Comparison of ENCODE assay signal across 24 cellular contexts in the genomic region with DNA sequence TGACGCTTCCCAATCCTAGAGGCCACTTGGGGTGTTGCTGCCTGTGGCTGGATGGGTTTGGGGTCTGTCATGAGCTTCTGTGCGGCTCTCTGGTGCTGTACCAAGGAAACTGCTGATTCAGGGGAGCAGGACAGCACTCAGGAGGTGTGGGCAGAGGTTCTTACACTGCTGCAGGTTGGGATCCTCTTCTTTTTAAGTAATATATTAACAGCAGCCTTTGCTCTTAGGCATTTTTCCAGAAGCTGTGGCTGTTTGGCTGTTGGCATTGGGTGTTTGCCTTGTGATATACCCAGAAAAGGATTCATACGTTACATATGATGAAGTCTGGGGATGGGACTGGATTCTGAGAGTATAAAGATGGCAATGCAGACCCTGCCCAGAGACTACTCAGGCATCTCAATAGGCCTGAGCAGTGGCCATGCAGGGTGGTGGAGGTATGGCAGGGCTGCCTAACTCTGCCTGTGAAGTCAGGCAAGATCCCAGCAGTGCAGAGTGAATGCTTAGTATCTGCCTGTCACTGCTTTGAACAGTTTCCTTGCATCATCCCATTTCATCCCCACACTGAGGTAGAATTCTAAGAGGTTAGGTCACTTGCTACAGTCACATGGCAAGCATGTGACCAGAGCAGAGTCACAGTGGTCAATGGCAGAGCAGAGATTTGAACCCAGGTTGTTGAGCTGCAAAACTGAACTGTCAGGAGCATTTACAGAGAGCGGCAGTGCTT. TPM values are rescaled to one million over a fixed set of nuclear protein-coding genes. Genes with fewer than 3 reads are reported as not detected.
DNase-seq lines count a peak whose midpoint lies in the region; ATAC-seq and TF ChIP-seq lines count a peak whose summit lies in the region.
"Had no signal": no experiment of that assay in that cellular context is flagged by ENCODE, and none has a peak within 500 bp of the region (broad histone marks: within the 10 kb centered on the region; RNA-seq: fewer than 3 reads in every experiment).

No MANE protein-coding gene starts in this region.

- no peak overlapping the region for H2AFZ ChIP-seq in neuronal stem cell (ENCODE audit: low read length)

- H3K79me1 ChIP-seq in neuronal stem cell (ENCODE audit: low read depth, low read length), result peaks cover 2% of the 10 kb centered on the region

- no CpG with 5 or more reads among the region's 4 CpGs for WGBS in neuronal stem cell (ENCODE audit: extremely low coverage in 2 of 2, insufficient read length in 2 of 2, insufficient replicate concordance in 1 of 2), 2 donors

- H3K27me3 ChIP-seq in foreskin keratinocyte (no peaks in the 10 kb centered on the region), neuronal stem cell (ENCODE audit: control insufficient read depth in 3 of 3, insufficient read depth in 3 of 3, low read depth in 1 of 3, low read length in 3 of 3) (peaks cover 0 to 73% (median 12%) of the 10 kb centered on the region in 3 experiments), vagina (no peaks in the 10 kb centered on the region), Caco-2 (replicated peaks; ENCODE audit: control insufficient read depth, insufficient read depth, low read length) (no peaks in the 10 kb centered on the region)
- H3K27me3 ChIP-seq: cardiac muscle cell, SJCRH30, spleen, transverse colon had no signal

- no peak overlapping the region for H2BK15ac ChIP-seq in neuronal stem cell (ENCODE audit: low read length)

- H4K8ac ChIP-seq in neuronal stem cell (ENCODE audit: low read depth, low read length), result no peak overlapping the region

- H2BK120ac ChIP-seq in neuronal stem cell (ENCODE audit: low read depth, low read length), result no peak overlapping the region

- H3K23ac ChIP-seq in neuronal stem cell (ENCODE audit: low read depth, low read length, poor library complexity), result no peak overlapping the region

- H3K36me3 ChIP-seq in neuronal stem cell (replicated peaks in 1 of 2; ENCODE audit: control insufficient read depth in 2 of 2, insufficient read depth in 2 of 2, low read length in 2 of 2) (no peaks in the 10 kb centered on the region), vagina (no peaks in the 10 kb centered on the region), Caco-2 (ENCODE audit: control insufficient read depth, insufficient read depth, low read length) (no peaks in the 10 kb centered on the region)
- H3K36me3 ChIP-seq: cardiac muscle cell, SJCRH30, spleen, transverse colon had no signal

- no peak for TF ChIP-seq CTCF in foreskin keratinocyte (conservative IDR thresholded peaks at IDR 0.05)
- TF ChIP-seq CTCF in vagina (IDR thresholded peaks at IDR 0.05), result no peak
- TF ChIP-seq CTCF in Caco-2 (IDR thresholded peaks at IDR 0.05; ENCODE audit: insufficient read depth in 1 of 2, low read depth in 1 of 2, low read length in 1 of 2, severe bottlenecking in 1 of 2, unreplicated experiment in 1 of 2), result no peak

- ATAC-seq in foreskin keratinocyte, result peak; percentile 14
- ATAC-seq: activated CD8-positive, alpha-beta memory T cell treated with anti-CD3 and anti-CD28 coated beads, Interleukin-2, amount 10 ng/mL, durations not matched to agents 7 days and 5 days; activated T-helper 17 cell treated with anti-CD3 and anti-CD28 coated beads, Interleukin-2, amount 50 U/mL, for 72 hours; psoas muscle had no signal

- H2BK5ac ChIP-seq in neuronal stem cell (ENCODE audit: low read length), result no peak overlapping the region

- no TSS peak for BruUV-seq in Caco-2 (replicated peaks; lab: Mats Ljungman, UMichigan)

- H3K9ac ChIP-seq in neuronal stem cell (ENCODE audit: low read depth, low read length, poor library complexity), result peak overlapping the region; percentile 34

- no peak overlapping the region for H3K18ac ChIP-seq in neuronal stem cell (ENCODE audit: low read length)

- no peaks in the 10 kb centered on the region for H3K9me3 Mint-ChIP-seq in activated naive CD4-positive, alpha-beta T cell treated with anti-CD3 and anti-CD28 coated beads, Interleukin-2, amount 10 ng/mL, durations not matched to agents 7 days and 5 days
- no peaks in the 10 kb centered on the region for H3K9me3 Mint-ChIP-seq in Caco-2 (ENCODE audit: unreplicated experiment)
- H3K9me3 Mint-ChIP-seq: activated T-helper 17 cell treated with anti-CD3 and anti-CD28 coated beads, Interleukin-2, amount 50 U/mL, for 72 hours; CD8-positive, alpha-beta memory T cell; mesothelial cell of epicardium had no signal

- no peak overlapping the region for H3K4me3 Mint-ChIP-seq in activated naive CD4-positive, alpha-beta T cell treated with anti-CD3 and anti-CD28 coated beads, Interleukin-2, amount 10 ng/mL, durations not matched to agents 7 days and 5 days
- H3K4me3 Mint-ChIP-seq in Caco-2 (ENCODE audit: unreplicated experiment), result no peak overlapping the region
- H3K4me3 Mint-ChIP-seq: activated CD8-positive, alpha-beta memory T cell treated with anti-CD3 and anti-CD28 coated beads, Interleukin-2, amount 10 ng/mL, durations not matched to agents 7 days and 5 days; activated T-helper 17 cell treated with anti-CD3 and anti-CD28 coated beads, Interleukin-2, amount 50 U/mL, for 72 hours; mesothelial cell of epicardium had no signal

- CTCF ChIA-PET in activated naive CD4-positive, alpha-beta T cell treated with anti-CD3 and anti-CD28 coated beads, Interleukin-2, amount 10 ng/mL, durations not matched to agents 7 days and 5 days (lab: Charles Lee), result interaction anchor here (1.0 to 1.3 kb wide), 4 partner anchors 24 to 64 kb away, joined by 3 to 6 read pairs (median 4); a partner anchor contains a TSS
- CTCF ChIA-PET in Caco-2 (lab: Charles Lee), result no interaction called here

- peaks cover 26% of the 10 kb centered on the region for H3K27me3 Mint-ChIP-seq in activated naive CD4-positive, alpha-beta T cell treated with anti-CD3 and anti-CD28 coated beads, Interleukin-2, amount 10 ng/mL, durations not matched to agents 7 days and 5 days
- H3K27me3 Mint-ChIP-seq in Caco-2 (ENCODE audit: insufficient read depth, unreplicated experiment), result no peaks in the 10 kb centered on the region
- H3K27me3 Mint-ChIP-seq: activated T-helper 17 cell treated with anti-CD3 and anti-CD28 coated beads, Interleukin-2, amount 50 U/mL, for 72 hours; CD8-positive, alpha-beta memory T cell had no signal

- no peaks in the 10 kb centered on the region for H3K4me1 ChIP-seq in foreskin keratinocyte
- peaks cover 11 to 14% of the 10 kb centered on the region in 2 donors for H3K4me1 ChIP-seq in neuronal stem cell (ENCODE audit: control insufficient read depth in 2 of 2, insufficient read depth in 1 of 2, low read depth in 1 of 2, low read length in 2 of 2)
- peaks cover 31% of the 10 kb centered on the region for H3K4me1 ChIP-seq in vagina
- H3K4me1 ChIP-seq in Caco-2, result peaks cover 15% of the 10 kb centered on the region
- H3K4me1 ChIP-seq: SJCRH30 had no signal

- POLR2A ChIA-PET in Caco-2 (lab: Charles Lee), result no interaction called here

- intact Hi-C loops in vagina (cut with DNase I) (no loop called here), Caco-2 (cut with micrococcal nuclease; ENCODE audit: unreplicated experiment) (no loop called here)

- TF ChIP-seq POLR2A in vagina (IDR thresholded peaks at IDR 0.05), result no peak

- no peak overlapping the region for H3K27ac Mint-ChIP-seq in activated naive CD4-positive, alpha-beta T cell treated with anti-CD3 and anti-CD28 coated beads, Interleukin-2, amount 10 ng/mL, durations not matched to agents 7 days and 5 days
- no peak overlapping the region for H3K27ac Mint-ChIP-seq in Caco-2 (ENCODE audit: unreplicated experiment)
- H3K27ac Mint-ChIP-seq: activated CD8-positive, alpha-beta memory T cell treated with anti-CD3 and anti-CD28 coated beads, Interleukin-2, amount 10 ng/mL, durations not matched to agents 7 days and 5 days; activated T-helper 17 cell treated with anti-CD3 and anti-CD28 coated beads, Interleukin-2, amount 50 U/mL, for 72 hours; mesothelial cell of epicardium had no signal

- no peak overlapping the region for H2BK12ac ChIP-seq in neuronal stem cell (ENCODE audit: low read length)

- H3K4me1 Mint-ChIP-seq in activated naive CD4-positive, alpha-beta T cell treated with anti-CD3 and anti-CD28 coated beads, Interleukin-2, amount 10 ng/mL, durations not matched to agents 7 days and 5 days, result peaks cover 15% of the 10 kb centered on the region
- H3K4me1 Mint-ChIP-seq in Caco-2 (ENCODE audit: low read depth, unreplicated experiment), result peaks cover 24% of the 10 kb centered on the region

- H3K4me3 ChIP-seq in neuronal stem cell (ENCODE audit: low read length in 2 of 2), result no peak overlapping the region
- no peak overlapping the region for H3K4me3 ChIP-seq in vagina
- H3K4me3 ChIP-seq in Caco-2 (ENCODE audit: low read depth, low read length), result no peak overlapping the region
- H3K4me3 ChIP-seq: cardiac muscle cell, psoas muscle, SJCRH30, spleen, transverse colon had no signal

- H3K4me2 ChIP-seq in neuronal stem cell (ENCODE audit: insufficient read depth, low read length, poor library complexity, severe bottlenecking), result no peak overlapping the region

- DNase-seq in ELR (ENCODE audit: low read depth) (peak; percentile 32), RKO (ENCODE audit: low spot score) (peak; percentile 20), foreskin keratinocyte (peak; percentile 31 to 44), neuronal stem cell (ENCODE audit: low spot score) (no peak), NCI-H1092 treated with DMSO at 0.1 percent for 48 hours (lab: John Stamatoyannopoulos, UW) (no peak), vagina (ENCODE audit: extremely low spot score in 2 of 2) (no peak), Caco-2 (no peak)
- DNase-seq in activated naive CD4-positive, alpha-beta T cell treated with anti-CD3 and anti-CD28 coated beads, Interleukin-2, amount 10 ng/mL, durations not matched to agents 7 days and 5 days, result no peak
- DNase-seq: activated CD4-positive, alpha-beta T cell treated with anti-CD3 and anti-CD28 coated beads for 4 hours; activated CD8-positive, alpha-beta memory T cell treated with anti-CD3 and anti-CD28 coated beads, Interleukin-2, amount 10 ng/mL, durations not matched to agents 7 days and 5 days; CD8-positive, alpha-beta memory T cell; DND-41; effector CD4-positive, alpha-beta T cell; NCI-H1048; NCI-H524 treated with DMSO at 0.1 percent for 48 hours; psoas muscle; SJCRH30; spleen; transverse colon had no signal

- no peak overlapping the region for H3K27ac ChIP-seq in foreskin keratinocyte
- no peak overlapping the region for H3K27ac ChIP-seq in neuronal stem cell (replicated peaks; ENCODE audit: low read length)
- no peak overlapping the region for H3K27ac ChIP-seq in vagina
- H3K27ac ChIP-seq: cardiac muscle cell, psoas muscle, SJCRH30 had no signal

- no peak overlapping the region for H3K4ac ChIP-seq in neuronal stem cell (ENCODE audit: low read length)

- H3K14ac ChIP-seq in neuronal stem cell (ENCODE audit: low read length), result no peak overlapping the region

- no peak overlapping the region for H4K91ac ChIP-seq in neuronal stem cell (ENCODE audit: low read depth, low read length, poor library complexity)

- H3K9me3 ChIP-seq in neuronal stem cell (replicated peaks in 1 of 2; ENCODE audit: control insufficient read depth in 2 of 2, insufficient read depth in 1 of 2, low read depth in 1 of 2, low read length in 2 of 2) (no peaks in the 10 kb centered on the region), vagina (no peaks in the 10 kb centered on the region), Caco-2 (no peaks in the 10 kb centered on the region)
- H3K9me3 ChIP-seq: psoas muscle, SJCRH30, spleen, transverse colon had no signal

- no peak overlapping the region for H2AK5ac ChIP-seq in neuronal stem cell (ENCODE audit: low read depth, low read length)

- no peaks in the 10 kb centered on the region for H3K36me3 Mint-ChIP-seq in activated naive CD4-positive, alpha-beta T cell treated with anti-CD3 and anti-CD28 coated beads, Interleukin-2, amount 10 ng/mL, durations not matched to agents 7 days and 5 days
- peaks cover 5% of the 10 kb centered on the region for H3K36me3 Mint-ChIP-seq in Caco-2 (ENCODE audit: insufficient read depth, unreplicated experiment)
- H3K36me3 Mint-ChIP-seq: mesothelial cell of epicardium had no signal

RNA-seq across cellular contexts. Expression of a gene that starts 3.9 kb away (rescaled TPM):
- total RNA-seq in foreskin keratinocyte, result 7.4 and 8.5 TPM in 2 replicates
- polyA plus RNA-seq in foreskin keratinocyte, result 3.9 and 6.3 TPM in 2 replicates
- polyA plus RNA-seq in neuronal stem cell (2013, experiment 1 of 2), result 18.4 TPM
- 18.0 TPM for polyA plus RNA-seq in neuronal stem cell (2013, experiment 2 of 2)
- total RNA-seq in vagina, result 18.9 TPM
- total RNA-seq in Caco-2 (2022), result 15.4 and 16.1 TPM in 2 replicates

RNA-seq across cellular contexts. Expression of a gene that starts 30.7 kb away (rescaled TPM):
- total RNA-seq in foreskin keratinocyte, result not detected in 2 replicates
- not detected in 2 replicates for polyA plus RNA-seq in foreskin keratinocyte
- polyA plus RNA-seq in neuronal stem cell (2013, experiment 1 of 2), result not detected
- not detected for polyA plus RNA-seq in neuronal stem cell (2013, experiment 2 of 2)
- 13.3 TPM for total RNA-seq in vagina
- 0.27 TPM in 1 of 2 replicates, not detected in the other for total RNA-seq in Caco-2 (2022)
- total RNA-seq: activated CD8-positive, alpha-beta memory T cell treated with anti-CD3 and anti-CD28 coated beads, Interleukin-2, amount 10 ng/mL, durations not matched to agents 7 days and 5 days; activated T-helper 17 cell treated with anti-CD3 and anti-CD28 coated beads, Interleukin-2, amount 50 U/mL, for 72 hours; CD8-positive, alpha-beta memory T cell; H4; SJCRH30 had no signal
- polyA plus RNA-seq: CD8-positive, alpha-beta memory T cell; neural cell had no signal

Comparison
In these comparisons a context has a peak if more than half of its experiments do, and no peak if none do; other contexts are left out.
1. DNase-seq: peak in ELR (single experiment), RKO (single experiment) and foreskin keratinocyte (2 of 2); none in neuronal stem cell (single experiment), activated naive CD4-positive, alpha-beta T cell treated with anti-CD3 and anti-CD28 coated beads, Interleukin-2, amount 10 ng/mL, durations not matched to agents 7 days and 5 days (single experiment), NCI-H1092 treated with DMSO at 0.1 percent for 48 hours (single experiment), vagina (0 of 2) and Caco-2 (0 of 2).
2. RNA of a gene that starts 30.7 kb away (total RNA-seq): 13.3 TPM in vagina (single experiment); 0.27 TPM in Caco-2 and not detected in foreskin keratinocyte; every median in the first group is over 10 times any median in the second.